In genomic region chr10:12513775-12514663, GRCh38 we compare ENCODE assay signal across 12 cellular contexts.
A peak's percentile ranks its signal among the peaks of the same experiment; 100 is the strongest.
DNase-seq lines count a peak whose midpoint lies in the region; ATAC-seq and TF ChIP-seq lines count a peak whose summit lies in the region.
"Had no signal": no experiment of that assay in that cellular context is flagged by ENCODE, and none has a peak within 500 bp of the region (broad histone marks: within the 10 kb centered on the region; RNA-seq: fewer than 3 reads in every experiment).

No MANE protein-coding gene starts in this region.

- no peaks in the 10 kb centered on the region for H3K36me3 Mint-ChIP-seq in activated CD4-positive, alpha-beta T cell treated with anti-CD3 and anti-CD28 coated beads for 36 hours (ENCODE audit: low read depth)
- no peaks in the 10 kb centered on the region for H3K36me3 Mint-ChIP-seq in activated CD4-positive, alpha-beta T cell treated with anti-CD3 and anti-CD28 coated beads, Interleukin-2, amount 10 ng/mL, durations not matched to agents 7 days and 5 days (ENCODE audit: low read depth)
- peaks cover 11% of the 10 kb centered on the region for H3K36me3 Mint-ChIP-seq in activated B cell treated with CpG ODN at 0.5 μM for 24 hours (ENCODE audit: low read depth)

- intact Hi-C loops in activated CD4-positive, alpha-beta T cell treated with anti-CD3 and anti-CD28 coated beads for 36 hours (cut with DNase I, micrococcal nuclease): no loop called here
- intact Hi-C loops in activated B cell treated with CpG ODN at 0.5 μM for 24 hours (cut with micrococcal nuclease): no loop called here
- intact Hi-C loops in psoas muscle (cut with DNase I): no loop called here

- H3K4me3 ChIP-seq in psoas muscle: no peak overlapping the region
- H3K4me3 ChIP-seq: body of pancreas had no signal

- POLR2A ChIA-PET in activated CD4-positive, alpha-beta T cell treated with anti-CD3 and anti-CD28 coated beads for 36 hours (lab: Charles Lee): no interaction called here
- POLR2A ChIA-PET in activated CD4-positive, alpha-beta T cell treated with anti-CD3 and anti-CD28 coated beads, Interleukin-2, amount 10 ng/mL, durations not matched to agents 7 days and 5 days (lab: Charles Lee): no interaction called here
- POLR2A ChIA-PET in activated B cell treated with CpG ODN at 0.5 μM for 24 hours (lab: Charles Lee): interaction anchor here (0.5 kb wide), 1 partner anchor 8 kb away, joined by 3 read pairs; no protein-coding TSS in a partner anchor

- CTCF ChIA-PET in activated CD4-positive, alpha-beta T cell treated with anti-CD3 and anti-CD28 coated beads for 36 hours (lab: Charles Lee): interaction anchor here (0.6 kb wide), 1 partner anchor 56 kb away, joined by 3 read pairs; no protein-coding TSS in a partner anchor
- CTCF ChIA-PET in activated CD4-positive, alpha-beta T cell treated with anti-CD3 and anti-CD28 coated beads, Interleukin-2, amount 10 ng/mL, durations not matched to agents 7 days and 5 days (lab: Charles Lee): interaction anchor here (0.6 kb wide), 1 partner anchor 1143 kb away, joined by 3 read pairs; no protein-coding TSS in a partner anchor
- CTCF ChIA-PET in activated B cell treated with CpG ODN at 0.5 μM for 24 hours (lab: Charles Lee): no interaction called here

- no peak for DNase-seq in activated CD4-positive, alpha-beta T cell treated with anti-CD3 and anti-CD28 coated beads for 36 hours
- no peak for DNase-seq in activated CD4-positive, alpha-beta T cell treated with anti-CD3 and anti-CD28 coated beads, Interleukin-2, amount 10 ng/mL, durations not matched to agents 7 days and 5 days
- DNase-seq in NCI-H2081 treated with DMSO at 0.1 percent for 48 hours (lab: John Stamatoyannopoulos, UW) (peak; percentile 44), activated B cell treated with CpG ODN at 0.5 μM for 24 hours (no peak), retina (peak; percentile 65), psoas muscle (no peak), HuH-7 (ENCODE audit: low spot score) (no peak), EL (no peak)
- DNase-seq: ACHN, body of pancreas, GF-D8 had no signal

- no peaks in the 10 kb centered on the region for H3K27me3 Mint-ChIP-seq in activated CD4-positive, alpha-beta T cell treated with anti-CD3 and anti-CD28 coated beads for 36 hours
- H3K27me3 Mint-ChIP-seq in activated CD4-positive, alpha-beta T cell treated with anti-CD3 and anti-CD28 coated beads, Interleukin-2, amount 10 ng/mL, durations not matched to agents 7 days and 5 days: no peaks in the 10 kb centered on the region
- no peaks in the 10 kb centered on the region for H3K27me3 Mint-ChIP-seq in activated B cell treated with CpG ODN at 0.5 μM for 24 hours

- peak; percentile 9 for ATAC-seq in activated CD4-positive, alpha-beta T cell treated with anti-CD3 and anti-CD28 coated beads for 36 hours
- no peak for ATAC-seq in activated B cell treated with CpG ODN at 0.5 μM for 24 hours (ENCODE audit: low read depth)
- no peak for ATAC-seq in psoas muscle
- ATAC-seq: body of pancreas had no signal

- H3K9me3 ChIP-seq in psoas muscle: no peaks in the 10 kb centered on the region
- H3K9me3 ChIP-seq: body of pancreas had no signal

- H3K27ac ChIP-seq in psoas muscle: no peak overlapping the region

- H3K9me3 Mint-ChIP-seq in activated CD4-positive, alpha-beta T cell treated with anti-CD3 and anti-CD28 coated beads for 36 hours (ENCODE audit: low read depth): no peaks in the 10 kb centered on the region
- no peaks in the 10 kb centered on the region for H3K9me3 Mint-ChIP-seq in activated CD4-positive, alpha-beta T cell treated with anti-CD3 and anti-CD28 coated beads, Interleukin-2, amount 10 ng/mL, durations not matched to agents 7 days and 5 days
- H3K9me3 Mint-ChIP-seq in activated B cell treated with CpG ODN at 0.5 μM for 24 hours: no peaks in the 10 kb centered on the region
- H3K9me3 Mint-ChIP-seq: nephron had no signal

- H3K36me3 ChIP-seq in psoas muscle (ENCODE audit: insufficient read depth in 1 of 2, low read depth in 1 of 2): no peaks in the 10 kb centered on the region

- TF ChIP-seq CTCF in activated B cell treated with CpG ODN at 0.5 μM for 24 hours (IDR thresholded peaks at IDR 0.05) (no peak), psoas muscle (IDR thresholded peaks at IDR 0.05) (no peak)

- H3K27ac Mint-ChIP-seq in activated CD4-positive, alpha-beta T cell treated with anti-CD3 and anti-CD28 coated beads for 36 hours: no peak overlapping the region
- no peak overlapping the region for H3K27ac Mint-ChIP-seq in activated CD4-positive, alpha-beta T cell treated with anti-CD3 and anti-CD28 coated beads, Interleukin-2, amount 10 ng/mL, durations not matched to agents 7 days and 5 days
- H3K27ac Mint-ChIP-seq in activated B cell treated with CpG ODN at 0.5 μM for 24 hours: peak overlapping the region; percentile 43

- H3K27me3 ChIP-seq in psoas muscle (ENCODE audit: insufficient read depth in 3 of 3, low read length in 2 of 3): no peaks in the 10 kb centered on the region
- H3K27me3 ChIP-seq: body of pancreas had no signal

- peaks cover 24% of the 10 kb centered on the region for H3K4me1 Mint-ChIP-seq in activated CD4-positive, alpha-beta T cell treated with anti-CD3 and anti-CD28 coated beads for 36 hours
- peaks cover 24% of the 10 kb centered on the region for H3K4me1 Mint-ChIP-seq in activated CD4-positive, alpha-beta T cell treated with anti-CD3 and anti-CD28 coated beads, Interleukin-2, amount 10 ng/mL, durations not matched to agents 7 days and 5 days
- peaks cover 61% of the 10 kb centered on the region for H3K4me1 Mint-ChIP-seq in activated B cell treated with CpG ODN at 0.5 μM for 24 hours

- WGBS in psoas muscle, 3 donors: 67 to 72% (median 72%) methylated on average over 10 of the region's 10 CpGs

- H3K4me1 ChIP-seq in psoas muscle: no peaks in the 10 kb centered on the region

- no peak overlapping the region for H3K4me3 Mint-ChIP-seq in activated CD4-positive, alpha-beta T cell treated with anti-CD3 and anti-CD28 coated beads for 36 hours
- H3K4me3 Mint-ChIP-seq in activated CD4-positive, alpha-beta T cell treated with anti-CD3 and anti-CD28 coated beads, Interleukin-2, amount 10 ng/mL, durations not matched to agents 7 days and 5 days: no peak overlapping the region
- H3K4me3 Mint-ChIP-seq in activated B cell treated with CpG ODN at 0.5 μM for 24 hours: no peak overlapping the region
- H3K4me3 Mint-ChIP-seq: nephron had no signal

Comparison
In these comparisons a context has a peak if more than half of its experiments do, and no peak if none do; other contexts are left out.
1. DNase-seq: peak in NCI-H2081 treated with DMSO at 0.1 percent for 48 hours (single experiment) and retina (single experiment); none in activated CD4-positive, alpha-beta T cell treated with anti-CD3 and anti-CD28 coated beads for 36 hours (single experiment), activated CD4-positive, alpha-beta T cell treated with anti-CD3 and anti-CD28 coated beads, Interleukin-2, amount 10 ng/mL, durations not matched to agents 7 days and 5 days (single experiment), activated B cell treated with CpG ODN at 0.5 μM for 24 hours (single experiment), psoas muscle (0 of 2), HuH-7 (single experiment) and EL (single experiment).